Comparison of ENCODE assay signal across 8 cellular contexts in genomic region chr10:80535671-80536360, GRCh38. TPM values are rescaled to one million over a fixed set of nuclear protein-coding genes. Genes with fewer than 3 reads are reported as not detected.
DNase-seq lines count a peak whose midpoint lies in the region; ATAC-seq and TF ChIP-seq lines count a peak whose summit lies in the region.

No MANE protein-coding gene starts in this region.

- TF ChIP-seq POLR2A in vagina (IDR thresholded peaks at IDR 0.05), result no peak

- no peak overlapping the region for H3K9ac ChIP-seq in rectal smooth muscle tissue (ENCODE audit: low read length)

- H3K27ac ChIP-seq in foreskin keratinocyte, result peak overlapping the region; percentile 51
- H3K27ac ChIP-seq in rectal smooth muscle tissue (ENCODE audit: low read depth, low read length), result no peak overlapping the region
- H3K27ac ChIP-seq in vagina, result peak overlapping the region; percentile 34

- peak; percentile 86 for ATAC-seq in HG02759 (IDR thresholded peaks at IDR 0.05; ENCODE audit: unreplicated experiment)
- peak; percentile 82 to 84 for ATAC-seq in activated T-cell treated with anti-CD3 and anti-CD28 coated beads, Interleukin-2, amount 50 U/mL, for 4 hours
- ATAC-seq in foreskin keratinocyte, result peak; percentile 78

- peak overlapping the region; percentile 79 for H3K4me3 Mint-ChIP-seq in activated T-cell treated with anti-CD3 and anti-CD28 coated beads, Interleukin-2, amount 50 U/mL, for 4 hours

- no peaks in the 10 kb centered on the region for H3K9me3 ChIP-seq in vagina

- H3K4me1 ChIP-seq in foreskin keratinocyte (peaks cover 14% of the 10 kb centered on the region), rectal smooth muscle tissue (ENCODE audit: control insufficient read depth, insufficient read depth, low read length) (no peaks in the 10 kb centered on the region), vagina (peaks cover 17% of the 10 kb centered on the region)

- H3K36me3 ChIP-seq in rectal smooth muscle tissue (ENCODE audit: control insufficient read depth, insufficient read depth, low read length) (no peaks in the 10 kb centered on the region), vagina (no peaks in the 10 kb centered on the region)

- no peaks in the 10 kb centered on the region for H3K36me3 Mint-ChIP-seq in activated T-cell treated with anti-CD3 and anti-CD28 coated beads, Interleukin-2, amount 50 U/mL, for 4 hours (ENCODE audit: insufficient read depth)

- intact Hi-C loops in vagina (cut with DNase I), result no loop called here

- peak; percentile 64 for DNase-seq in NCI-H510A (lab: John Stamatoyannopoulos, UW)
- DNase-seq in activated T-cell treated with anti-CD3 and anti-CD28 coated beads, Interleukin-2, amount 50 U/mL, for 4 hours, result peak; percentile 68
- peak in 1 of 2 donors; percentile 45 for DNase-seq in foreskin keratinocyte
- DNase-seq in vagina (ENCODE audit: extremely low spot score in 2 of 2), result peak in 1 of 2 donors; percentile 79
- DNase-seq in NCI-H524 treated with DMSO at 0.1 percent for 48 hours (lab: John Stamatoyannopoulos, UW), result no peak

- H3K9me3 Mint-ChIP-seq in activated T-cell treated with anti-CD3 and anti-CD28 coated beads, Interleukin-2, amount 50 U/mL, for 4 hours, result no peaks in the 10 kb centered on the region

- H3K27me3 Mint-ChIP-seq in activated T-cell treated with anti-CD3 and anti-CD28 coated beads, Interleukin-2, amount 50 U/mL, for 4 hours (ENCODE audit: low read depth), result no peaks in the 10 kb centered on the region

- H3K4me3 ChIP-seq in GM12875 (ENCODE audit: low read depth, low read length) (peak overlapping the region; percentile 75), rectal smooth muscle tissue (ENCODE audit: low read length) (peak overlapping the region; percentile 67), vagina (peak overlapping the region; percentile 36 to 44)

- H3K4me1 Mint-ChIP-seq in activated T-cell treated with anti-CD3 and anti-CD28 coated beads, Interleukin-2, amount 50 U/mL, for 4 hours (ENCODE audit: low read depth), result peaks cover 22% of the 10 kb centered on the region

- TF ChIP-seq CTCF in GM12875 (IDR thresholded peaks at IDR 0.05; ENCODE audit: borderline replicate concordance, insufficient read depth, low read depth, low read length) (peak; percentile 90), foreskin keratinocyte (conservative IDR thresholded peaks at IDR 0.05) (peak; percentile 90), vagina (IDR thresholded peaks at IDR 0.05) (peak in 2 of 3 experiments; percentile 35)

- H3K27me3 ChIP-seq in foreskin keratinocyte, result no peaks in the 10 kb centered on the region
- no peaks in the 10 kb centered on the region for H3K27me3 ChIP-seq in rectal smooth muscle tissue (ENCODE audit: control insufficient read depth, insufficient read depth, low read length)
- H3K27me3 ChIP-seq in vagina, result no peaks in the 10 kb centered on the region

RNA-seq across cellular contexts. Expression of gene SH2D4B, which starts 1.9 kb away (rescaled TPM):
- under 1 TPM; 0.13 to 0.22 (median 0.20) TPM for total RNA-seq in activated T-cell treated with anti-CD3 and anti-CD28 coated beads, Interleukin-2, amount 50 U/mL, for 4 hours
- total RNA-seq in foreskin keratinocyte, result not detected in 2 replicates
- polyA plus RNA-seq in foreskin keratinocyte, result 0.02 TPM in 1 of 2 replicates, not detected in the other
- total RNA-seq in vagina, result not detected

Comparison
In these comparisons a context has a peak if more than half of its experiments do, and no peak if none do; other contexts are left out.
1. CTCF ChIP-seq: peak in every context shown above with its lines; median percentile 90 in GM12875; 90 in foreskin keratinocyte; 35 in vagina.